Comparison of ENCODE assay signal across 1 cellular context in the genomic region with DNA sequence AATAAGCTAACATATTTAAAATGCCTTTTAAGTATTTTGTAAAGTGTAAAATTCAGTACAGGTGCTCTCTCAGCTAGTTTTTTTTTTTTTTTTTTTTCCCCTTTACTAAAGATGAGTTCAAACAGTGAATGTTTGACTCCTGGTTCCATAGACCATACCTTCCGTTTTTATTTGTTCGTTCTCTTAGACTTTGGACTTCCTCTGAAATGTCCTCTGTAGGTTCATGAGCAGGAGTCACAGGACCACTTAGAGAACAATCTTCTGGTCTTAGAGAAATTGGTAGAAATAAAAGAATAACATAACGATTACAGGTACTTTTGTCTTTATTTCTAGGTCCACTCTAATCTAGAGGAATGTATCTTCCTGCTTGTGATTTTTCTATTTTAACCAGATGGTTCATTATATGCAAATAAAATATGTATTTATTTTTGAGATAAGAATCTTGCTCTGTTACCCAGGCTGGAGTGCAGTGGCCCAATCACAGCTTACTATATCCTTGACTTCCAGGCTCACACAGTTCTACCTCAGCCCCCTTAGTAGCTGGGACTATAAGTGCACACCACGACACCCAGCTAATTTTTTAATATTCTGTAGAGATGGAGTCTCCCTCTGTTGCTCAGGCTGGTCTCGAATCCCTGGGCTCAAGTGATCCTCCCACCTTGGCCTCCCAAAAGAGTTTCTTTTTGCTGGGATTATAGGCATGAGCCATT.
TF ChIP-seq lines count a peak whose summit lies in the region.

No MANE protein-coding gene starts in this region.

TF ChIP-seq in HepG2, 621 proteins besides CTCF, POLR2A, EP300 and RAD21 (continued from another document and continues in another):
- TF ChIP-seq, protein P1, sequence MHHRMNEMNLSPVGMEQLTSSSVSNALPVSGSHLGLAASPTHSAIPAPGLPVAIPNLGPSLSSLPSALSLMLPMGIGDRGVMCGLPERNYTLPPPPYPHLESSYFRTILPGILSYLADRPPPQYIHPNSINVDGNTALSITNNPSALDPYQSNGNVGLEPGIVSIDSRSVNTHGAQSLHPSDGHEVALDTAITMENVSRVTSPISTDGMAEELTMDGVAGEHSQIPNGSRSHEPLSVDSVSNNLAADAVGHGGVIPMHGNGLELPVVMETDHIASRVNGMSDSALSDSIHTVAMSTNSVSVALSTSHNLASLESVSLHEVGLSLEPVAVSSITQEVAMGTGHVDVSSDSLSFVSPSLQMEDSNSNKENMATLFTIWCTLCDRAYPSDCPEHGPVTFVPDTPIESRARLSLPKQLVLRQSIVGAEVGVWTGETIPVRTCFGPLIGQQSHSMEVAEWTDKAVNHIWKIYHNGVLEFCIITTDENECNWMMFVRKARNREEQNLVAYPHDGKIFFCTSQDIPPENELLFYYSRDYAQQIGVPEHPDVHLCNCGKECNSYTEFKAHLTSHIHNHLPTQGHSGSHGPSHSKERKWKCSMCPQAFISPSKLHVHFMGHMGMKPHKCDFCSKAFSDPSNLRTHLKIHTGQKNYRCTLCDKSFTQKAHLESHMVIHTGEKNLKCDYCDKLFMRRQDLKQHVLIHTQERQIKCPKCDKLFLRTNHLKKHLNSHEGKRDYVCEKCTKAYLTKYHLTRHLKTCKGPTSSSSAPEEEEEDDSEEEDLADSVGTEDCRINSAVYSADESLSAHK (CRISPR knock-in tag; IDR thresholded peaks at IDR 0.05; ENCODE audit: borderline replicate concordance) = no peak
- TF ChIP-seq NBN (conservative IDR thresholded peaks at IDR 0.05) (no peak), MYNN (CRISPR knock-in tag; IDR thresholded peaks at IDR 0.05; ENCODE audit: low read depth) (no peak), NKX3-1 (CRISPR knock-in tag; IDR thresholded peaks at IDR 0.05) (0 out of 2 replicates have a peak, but pooled peaks have one; percentile 11), DR1 (CRISPR knock-in tag; IDR thresholded peaks at IDR 0.05) (no peak), BHLHE40 (IDR thresholded peaks at IDR 0.05; ENCODE audit: low read length) (no peak), SP2 (CRISPR knock-in tag; IDR thresholded peaks at IDR 0.05) (no peak), GFI1 (CRISPR knock-in tag; IDR thresholded peaks at IDR 0.05; ENCODE audit: borderline replicate concordance) (no peak; the same call in 1 of the 2 replicates), NR2F6 (IDR thresholded peaks at IDR 0.05) (no peak), NR2F6 (CRISPR knock-in tag; IDR thresholded peaks at IDR 0.05) (peak; percentile 43; the same call in 1 of the 2 replicates), ZNF644 (CRISPR knock-in tag; IDR thresholded peaks at IDR 0.05; ENCODE audit: low read depth) (peak; percentile 65), ZNF207 (IDR thresholded peaks at IDR 0.05; ENCODE audit: borderline replicate concordance) (no peak), RBM39 (IDR thresholded peaks at IDR 0.05; ENCODE audit: low read depth, low read length, poor library complexity, severe bottlenecking) (no peak), ADNP (CRISPR knock-in tag; IDR thresholded peaks at IDR 0.05) (no peak), JUNB (CRISPR knock-in tag; IDR thresholded peaks at IDR 0.05; ENCODE audit: borderline replicate concordance) (no peak), ZNF761 (CRISPR knock-in tag; conservative IDR thresholded peaks at IDR 0.05) (no peak), STAG1 (CRISPR knock-in tag; IDR thresholded peaks at IDR 0.05) (0 out of 2 replicates have a peak, but pooled peaks have one; percentile 10), CREB1 (IDR thresholded peaks at IDR 0.05) (no peak), CREB1 (CRISPR knock-in tag; IDR thresholded peaks at IDR 0.05) (0 out of 2 replicates have a peak, but pooled peaks have one; percentile 30), SMARCC2 (IDR thresholded peaks at IDR 0.05) (no peak), PCBP2 (optimal IDR thresholded peaks at IDR 0.05; ENCODE audit: low read depth, low read length, poor library complexity, severe bottlenecking) (no peak), TP53 (CRISPR knock-in tag; conservative IDR thresholded peaks at IDR 0.05) (no peak), RARA (CRISPR knock-in tag; IDR thresholded peaks at IDR 0.05) (peak; percentile 60), TCF7 (IDR thresholded peaks at IDR 0.05; ENCODE audit: low read depth) (no peak; the same call in 1 of the 2 replicates), CREM (IDR thresholded peaks at IDR 0.05) (peak; percentile 61), CREM (CRISPR knock-in tag; IDR thresholded peaks at IDR 0.05) (no peak), XRCC5 (optimal IDR thresholded peaks at IDR 0.05; ENCODE audit: low read length) (no peak), ZNF572 (CRISPR knock-in tag; IDR thresholded peaks at IDR 0.05) (no peak), TBL1XR1 (IDR thresholded peaks at IDR 0.05; ENCODE audit: borderline replicate concordance, low read length, partially characterized antibody) (no peak), ZC3H4 (CRISPR knock-in tag; IDR thresholded peaks at IDR 0.05; ENCODE audit: borderline replicate concordance) (no peak), ZNF501 (CRISPR knock-in tag; IDR thresholded peaks at IDR 0.05) (0 out of 2 replicates have a peak, but pooled peaks have one; percentile 27)
- TF ChIP-seq, protein P2, sequence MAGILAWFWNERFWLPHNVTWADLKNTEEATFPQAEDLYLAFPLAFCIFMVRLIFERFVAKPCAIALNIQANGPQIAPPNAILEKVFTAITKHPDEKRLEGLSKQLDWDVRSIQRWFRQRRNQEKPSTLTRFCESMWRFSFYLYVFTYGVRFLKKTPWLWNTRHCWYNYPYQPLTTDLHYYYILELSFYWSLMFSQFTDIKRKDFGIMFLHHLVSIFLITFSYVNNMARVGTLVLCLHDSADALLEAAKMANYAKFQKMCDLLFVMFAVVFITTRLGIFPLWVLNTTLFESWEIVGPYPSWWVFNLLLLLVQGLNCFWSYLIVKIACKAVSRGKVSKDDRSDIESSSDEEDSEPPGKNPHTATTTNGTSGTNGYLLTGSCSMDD (CRISPR knock-in tag; IDR thresholded peaks at IDR 0.05) = no peak
- TF ChIP-seq, protein P3, sequence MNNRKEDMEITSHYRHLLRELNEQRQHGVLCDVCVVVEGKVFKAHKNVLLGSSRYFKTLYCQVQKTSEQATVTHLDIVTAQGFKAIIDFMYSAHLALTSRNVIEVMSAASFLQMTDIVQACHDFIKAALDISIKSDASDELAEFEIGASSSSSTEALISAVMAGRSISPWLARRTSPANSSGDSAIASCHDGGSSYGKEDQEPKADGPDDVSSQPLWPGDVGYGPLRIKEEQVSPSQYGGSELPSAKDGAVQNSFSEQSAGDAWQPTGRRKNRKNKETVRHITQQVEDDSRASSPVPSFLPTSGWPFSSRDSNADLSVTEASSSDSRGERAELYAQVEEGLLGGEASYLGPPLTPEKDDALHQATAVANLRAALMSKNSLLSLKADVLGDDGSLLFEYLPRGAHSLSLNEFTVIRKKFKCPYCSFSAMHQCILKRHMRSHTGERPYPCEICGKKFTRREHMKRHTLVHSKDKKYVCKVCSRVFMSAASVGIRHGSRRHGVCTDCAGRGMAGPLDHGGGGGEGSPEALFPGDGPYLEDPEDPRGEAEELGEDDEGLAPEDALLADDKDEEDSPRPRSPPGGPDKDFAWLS (CRISPR knock-in tag; IDR thresholded peaks at IDR 0.05; ENCODE audit: borderline replicate concordance) = no peak
- TF ChIP-seq, protein P4, sequence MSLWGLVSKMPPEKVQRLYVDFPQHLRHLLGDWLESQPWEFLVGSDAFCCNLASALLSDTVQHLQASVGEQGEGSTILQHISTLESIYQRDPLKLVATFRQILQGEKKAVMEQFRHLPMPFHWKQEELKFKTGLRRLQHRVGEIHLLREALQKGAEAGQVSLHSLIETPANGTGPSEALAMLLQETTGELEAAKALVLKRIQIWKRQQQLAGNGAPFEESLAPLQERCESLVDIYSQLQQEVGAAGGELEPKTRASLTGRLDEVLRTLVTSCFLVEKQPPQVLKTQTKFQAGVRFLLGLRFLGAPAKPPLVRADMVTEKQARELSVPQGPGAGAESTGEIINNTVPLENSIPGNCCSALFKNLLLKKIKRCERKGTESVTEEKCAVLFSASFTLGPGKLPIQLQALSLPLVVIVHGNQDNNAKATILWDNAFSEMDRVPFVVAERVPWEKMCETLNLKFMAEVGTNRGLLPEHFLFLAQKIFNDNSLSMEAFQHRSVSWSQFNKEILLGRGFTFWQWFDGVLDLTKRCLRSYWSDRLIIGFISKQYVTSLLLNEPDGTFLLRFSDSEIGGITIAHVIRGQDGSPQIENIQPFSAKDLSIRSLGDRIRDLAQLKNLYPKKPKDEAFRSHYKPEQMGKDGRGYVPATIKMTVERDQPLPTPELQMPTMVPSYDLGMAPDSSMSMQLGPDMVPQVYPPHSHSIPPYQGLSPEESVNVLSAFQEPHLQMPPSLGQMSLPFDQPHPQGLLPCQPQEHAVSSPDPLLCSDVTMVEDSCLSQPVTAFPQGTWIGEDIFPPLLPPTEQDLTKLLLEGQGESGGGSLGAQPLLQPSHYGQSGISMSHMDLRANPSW (CRISPR knock-in tag; IDR thresholded peaks at IDR 0.05; ENCODE audit: borderline replicate concordance) = no peak
- TF ChIP-seq, protein P5, sequence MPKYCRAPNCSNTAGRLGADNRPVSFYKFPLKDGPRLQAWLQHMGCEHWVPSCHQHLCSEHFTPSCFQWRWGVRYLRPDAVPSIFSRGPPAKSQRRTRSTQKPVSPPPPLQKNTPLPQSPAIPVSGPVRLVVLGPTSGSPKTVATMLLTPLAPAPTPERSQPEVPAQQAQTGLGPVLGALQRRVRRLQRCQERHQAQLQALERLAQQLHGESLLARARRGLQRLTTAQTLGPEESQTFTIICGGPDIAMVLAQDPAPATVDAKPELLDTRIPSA (CRISPR knock-in tag; IDR thresholded peaks at IDR 0.05; ENCODE audit: borderline replicate concordance) = no peak
- TF ChIP-seq, protein P6, sequence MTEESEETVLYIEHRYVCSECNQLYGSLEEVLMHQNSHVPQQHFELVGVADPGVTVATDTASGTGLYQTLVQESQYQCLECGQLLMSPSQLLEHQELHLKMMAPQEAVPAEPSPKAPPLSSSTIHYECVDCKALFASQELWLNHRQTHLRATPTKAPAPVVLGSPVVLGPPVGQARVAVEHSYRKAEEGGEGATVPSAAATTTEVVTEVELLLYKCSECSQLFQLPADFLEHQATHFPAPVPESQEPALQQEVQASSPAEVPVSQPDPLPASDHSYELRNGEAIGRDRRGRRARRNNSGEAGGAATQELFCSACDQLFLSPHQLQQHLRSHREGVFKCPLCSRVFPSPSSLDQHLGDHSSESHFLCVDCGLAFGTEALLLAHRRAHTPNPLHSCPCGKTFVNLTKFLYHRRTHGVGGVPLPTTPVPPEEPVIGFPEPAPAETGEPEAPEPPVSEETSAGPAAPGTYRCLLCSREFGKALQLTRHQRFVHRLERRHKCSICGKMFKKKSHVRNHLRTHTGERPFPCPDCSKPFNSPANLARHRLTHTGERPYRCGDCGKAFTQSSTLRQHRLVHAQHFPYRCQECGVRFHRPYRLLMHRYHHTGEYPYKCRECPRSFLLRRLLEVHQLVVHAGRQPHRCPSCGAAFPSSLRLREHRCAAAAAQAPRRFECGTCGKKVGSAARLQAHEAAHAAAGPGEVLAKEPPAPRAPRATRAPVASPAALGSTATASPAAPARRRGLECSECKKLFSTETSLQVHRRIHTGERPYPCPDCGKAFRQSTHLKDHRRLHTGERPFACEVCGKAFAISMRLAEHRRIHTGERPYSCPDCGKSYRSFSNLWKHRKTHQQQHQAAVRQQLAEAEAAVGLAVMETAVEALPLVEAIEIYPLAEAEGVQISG (CRISPR knock-in tag; IDR thresholded peaks at IDR 0.05) = no peak
- TF ChIP-seq, protein P7, sequence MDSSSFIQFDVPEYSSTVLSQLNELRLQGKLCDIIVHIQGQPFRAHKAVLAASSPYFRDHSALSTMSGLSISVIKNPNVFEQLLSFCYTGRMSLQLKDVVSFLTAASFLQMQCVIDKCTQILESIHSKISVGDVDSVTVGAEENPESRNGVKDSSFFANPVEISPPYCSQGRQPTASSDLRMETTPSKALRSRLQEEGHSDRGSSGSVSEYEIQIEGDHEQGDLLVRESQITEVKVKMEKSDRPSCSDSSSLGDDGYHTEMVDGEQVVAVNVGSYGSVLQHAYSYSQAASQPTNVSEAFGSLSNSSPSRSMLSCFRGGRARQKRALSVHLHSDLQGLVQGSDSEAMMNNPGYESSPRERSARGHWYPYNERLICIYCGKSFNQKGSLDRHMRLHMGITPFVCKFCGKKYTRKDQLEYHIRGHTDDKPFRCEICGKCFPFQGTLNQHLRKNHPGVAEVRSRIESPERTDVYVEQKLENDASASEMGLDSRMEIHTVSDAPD (CRISPR knock-in tag; IDR thresholded peaks at IDR 0.05) = no peak
- TF ChIP-seq, protein P8, sequence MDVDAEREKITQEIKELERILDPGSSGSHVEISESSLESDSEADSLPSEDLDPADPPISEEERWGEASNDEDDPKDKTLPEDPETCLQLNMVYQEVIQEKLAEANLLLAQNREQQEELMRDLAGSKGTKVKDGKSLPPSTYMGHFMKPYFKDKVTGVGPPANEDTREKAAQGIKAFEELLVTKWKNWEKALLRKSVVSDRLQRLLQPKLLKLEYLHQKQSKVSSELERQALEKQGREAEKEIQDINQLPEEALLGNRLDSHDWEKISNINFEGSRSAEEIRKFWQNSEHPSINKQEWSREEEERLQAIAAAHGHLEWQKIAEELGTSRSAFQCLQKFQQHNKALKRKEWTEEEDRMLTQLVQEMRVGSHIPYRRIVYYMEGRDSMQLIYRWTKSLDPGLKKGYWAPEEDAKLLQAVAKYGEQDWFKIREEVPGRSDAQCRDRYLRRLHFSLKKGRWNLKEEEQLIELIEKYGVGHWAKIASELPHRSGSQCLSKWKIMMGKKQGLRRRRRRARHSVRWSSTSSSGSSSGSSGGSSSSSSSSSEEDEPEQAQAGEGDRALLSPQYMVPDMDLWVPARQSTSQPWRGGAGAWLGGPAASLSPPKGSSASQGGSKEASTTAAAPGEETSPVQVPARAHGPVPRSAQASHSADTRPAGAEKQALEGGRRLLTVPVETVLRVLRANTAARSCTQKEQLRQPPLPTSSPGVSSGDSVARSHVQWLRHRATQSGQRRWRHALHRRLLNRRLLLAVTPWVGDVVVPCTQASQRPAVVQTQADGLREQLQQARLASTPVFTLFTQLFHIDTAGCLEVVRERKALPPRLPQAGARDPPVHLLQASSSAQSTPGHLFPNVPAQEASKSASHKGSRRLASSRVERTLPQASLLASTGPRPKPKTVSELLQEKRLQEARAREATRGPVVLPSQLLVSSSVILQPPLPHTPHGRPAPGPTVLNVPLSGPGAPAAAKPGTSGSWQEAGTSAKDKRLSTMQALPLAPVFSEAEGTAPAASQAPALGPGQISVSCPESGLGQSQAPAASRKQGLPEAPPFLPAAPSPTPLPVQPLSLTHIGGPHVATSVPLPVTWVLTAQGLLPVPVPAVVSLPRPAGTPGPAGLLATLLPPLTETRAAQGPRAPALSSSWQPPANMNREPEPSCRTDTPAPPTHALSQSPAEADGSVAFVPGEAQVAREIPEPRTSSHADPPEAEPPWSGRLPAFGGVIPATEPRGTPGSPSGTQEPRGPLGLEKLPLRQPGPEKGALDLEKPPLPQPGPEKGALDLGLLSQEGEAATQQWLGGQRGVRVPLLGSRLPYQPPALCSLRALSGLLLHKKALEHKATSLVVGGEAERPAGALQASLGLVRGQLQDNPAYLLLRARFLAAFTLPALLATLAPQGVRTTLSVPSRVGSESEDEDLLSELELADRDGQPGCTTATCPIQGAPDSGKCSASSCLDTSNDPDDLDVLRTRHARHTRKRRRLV (CRISPR knock-in tag; IDR thresholded peaks at IDR 0.05) = no peak
